ENCODE assay signal across 1 cellular context in genomic region chr14:69398053-69398817, GRCh38.
TF ChIP-seq lines count a peak whose summit lies in the region.

Gene ERH, minus strand, starts transcription at chr14:69398299. Its CDS starts 66 bp downstream, at chr14:69398233.
Gene SLC39A9, plus strand, starts transcription at chr14:69398692. Its CDS starts 678 bp downstream, at chr14:69399370.

TF ChIP-seq in SK-N-SH, 30 proteins besides CTCF, POLR2A, EP300 and RAD21 (continued from another document):
- TF ChIP-seq MAX (IDR thresholded peaks at IDR 0.05; ENCODE audit: low read depth) (peak; percentile 15; the same call in 1 of the 2 replicates), EZH2phosphoT487 (IDR thresholded peaks at IDR 0.05; ENCODE audit: borderline replicate concordance, low read depth) (no peak)
